Comparison of ENCODE assay signal across 9 cellular contexts in genomic region chr10:70480254-70480861, GRCh38. TPM values are rescaled to one million over a fixed set of nuclear protein-coding genes. Genes with fewer than 3 reads are reported as not detected.
A peak's percentile ranks its signal among the peaks of the same experiment; 100 is the strongest.
DNase-seq lines count a peak whose midpoint lies in the region; ATAC-seq and TF ChIP-seq lines count a peak whose summit lies in the region.
"Had no signal": no experiment of that assay in that cellular context is flagged by ENCODE, and none has a peak within 500 bp of the region (broad histone marks: within the 10 kb centered on the region; RNA-seq: fewer than 3 reads in every experiment).

No MANE protein-coding gene starts in this region.

- no peak for TF ChIP-seq CTCF in mesothelial cell of epicardium (IDR thresholded peaks at IDR 0.05; ENCODE audit: unreplicated experiment)

- H3K9me3 ChIP-seq in CD4-positive, alpha-beta memory T cell (ENCODE audit: control insufficient read depth in 1 of 2, low read length in 2 of 2) = no peaks in the 10 kb centered on the region

- H3K27me3 Mint-ChIP-seq in CD4-positive, alpha-beta memory T cell = peaks cover 0 to 1% of the 10 kb centered on the region in 2 donors
- no peaks in the 10 kb centered on the region for H3K27me3 Mint-ChIP-seq in activated T-helper 17 cell treated with anti-CD3 and anti-CD28 coated beads, Interleukin-2, amount 50 U/mL, for 72 hours
- H3K27me3 Mint-ChIP-seq in mesothelial cell of epicardium (ENCODE audit: low read depth) = peaks cover 50% of the 10 kb centered on the region

- H3K27ac ChIP-seq in CD4-positive, alpha-beta memory T cell (ENCODE audit: low read depth, low read length) = no peak overlapping the region

- POLR2A ChIA-PET in CD4-positive, alpha-beta memory T cell (lab: Charles Lee; ENCODE audit: partially characterized antibody) = no interaction called here

- peaks cover 50% of the 10 kb centered on the region for H3K4me1 ChIP-seq in CD4-positive, alpha-beta memory T cell (ENCODE audit: insufficient read depth, low read length)

- CTCF ChIA-PET in CD4-positive, alpha-beta memory T cell (lab: Charles Lee; ENCODE audit: partially characterized antibody) = no interaction called here

- H3K4me1 Mint-ChIP-seq in CD4-positive, alpha-beta memory T cell = peaks cover 27 to 52% (median 37%) of the 10 kb centered on the region in 4 donors
- peaks cover 17% of the 10 kb centered on the region for H3K4me1 Mint-ChIP-seq in activated T-helper 17 cell treated with anti-CD3 and anti-CD28 coated beads, Interleukin-2, amount 50 U/mL, for 72 hours
- peaks cover 5% of the 10 kb centered on the region for H3K4me1 Mint-ChIP-seq in mesothelial cell of epicardium

- ATAC-seq in HG03354 (IDR thresholded peaks at IDR 0.05; ENCODE audit: poor library complexity, severe bottlenecking, unreplicated experiment) (peak; percentile 34), GM18868 (IDR thresholded peaks at IDR 0.05; ENCODE audit: unreplicated experiment) (no peak), GM21576 (IDR thresholded peaks at IDR 0.05; ENCODE audit: unreplicated experiment) (no peak), HG03378 (IDR thresholded peaks at IDR 0.05; ENCODE audit: unreplicated experiment) (no peak)
- peak; percentile 30 for ATAC-seq in activated T-helper 17 cell treated with anti-CD3 and anti-CD28 coated beads, Interleukin-2, amount 50 U/mL, for 72 hours (replicated peaks)

- no peaks in the 10 kb centered on the region for H3K9me3 Mint-ChIP-seq in CD4-positive, alpha-beta memory T cell
- H3K9me3 Mint-ChIP-seq in activated T-helper 17 cell treated with anti-CD3 and anti-CD28 coated beads, Interleukin-2, amount 50 U/mL, for 72 hours = no peaks in the 10 kb centered on the region
- H3K9me3 Mint-ChIP-seq in mesothelial cell of epicardium = no peaks in the 10 kb centered on the region

- peak overlapping the region; percentile 52 to 86 (median 70) for H3K4me3 Mint-ChIP-seq in CD4-positive, alpha-beta memory T cell
- H3K4me3 Mint-ChIP-seq in activated T-helper 17 cell treated with anti-CD3 and anti-CD28 coated beads, Interleukin-2, amount 50 U/mL, for 72 hours = peak overlapping the region; percentile 62
- H3K4me3 Mint-ChIP-seq in mesothelial cell of epicardium = peak overlapping the region; percentile 44

- no peak overlapping the region for H3K4me3 ChIP-seq in CD4-positive, alpha-beta memory T cell (ENCODE audit: low read length in 2 of 2)

- intact Hi-C loops in CD4-positive, alpha-beta memory T cell (cut with micrococcal nuclease) = no loop called here

- no peaks in the 10 kb centered on the region for H3K27me3 ChIP-seq in CD4-positive, alpha-beta memory T cell (ENCODE audit: insufficient read depth, low read length)

- H3K36me3 Mint-ChIP-seq in CD4-positive, alpha-beta memory T cell = no peaks in the 10 kb centered on the region
- H3K36me3 Mint-ChIP-seq in activated T-helper 17 cell treated with anti-CD3 and anti-CD28 coated beads, Interleukin-2, amount 50 U/mL, for 72 hours (ENCODE audit: low read depth) = no peaks in the 10 kb centered on the region
- no peaks in the 10 kb centered on the region for H3K36me3 Mint-ChIP-seq in mesothelial cell of epicardium

- H3K27ac Mint-ChIP-seq in CD4-positive, alpha-beta memory T cell = peak overlapping the region in 6 of 7 donors; percentile 19 to 82 (median 71)
- no peak overlapping the region for H3K27ac Mint-ChIP-seq in activated T-helper 17 cell treated with anti-CD3 and anti-CD28 coated beads, Interleukin-2, amount 50 U/mL, for 72 hours
- H3K27ac Mint-ChIP-seq in mesothelial cell of epicardium = no peak overlapping the region

- peak in 3 of 5 donors; percentile 16 to 45 (median 26) for DNase-seq in CD4-positive, alpha-beta memory T cell
- DNase-seq in mesothelial cell of epicardium (ENCODE audit: low spot score in 2 of 2, unreplicated experiment in 2 of 2) (no peak), NCI-H2029 (lab: John Stamatoyannopoulos, UW) (no peak)

- no peaks in the 10 kb centered on the region for H3K36me3 ChIP-seq in CD4-positive, alpha-beta memory T cell (ENCODE audit: insufficient read depth, low read length)

RNA-seq across cellular contexts. Expression of gene PALD1, which starts 1.8 kb away (rescaled TPM):
- total RNA-seq in CD4-positive, alpha-beta memory T cell = not detected
- polyA plus RNA-seq in CD4-positive, alpha-beta memory T cell = not detected
- total RNA-seq in activated T-helper 17 cell treated with anti-CD3 and anti-CD28 coated beads, Interleukin-2, amount 50 U/mL, for 72 hours = 1 to 10 TPM in 1 of 2 donors, under 1 TPM in 1; 0.17 to 1.4 TPM
- total RNA-seq in mesothelial cell of epicardium = 4.9 to 5.6 TPM (median 4.9 TPM) in 3 replicates

RNA-seq across cellular contexts. Expression of gene NODAL, which starts 38.9 kb away (rescaled TPM):
- not detected for total RNA-seq in CD4-positive, alpha-beta memory T cell
- polyA plus RNA-seq in CD4-positive, alpha-beta memory T cell = under 1 TPM in 1 of 2 donors, not detected in 1; 0.19 TPM
- not detected for total RNA-seq in activated T-helper 17 cell treated with anti-CD3 and anti-CD28 coated beads, Interleukin-2, amount 50 U/mL, for 72 hours
- total RNA-seq in mesothelial cell of epicardium = not detected in 3 replicates
- total RNA-seq: left colon had no signal

Comparison
In these comparisons a context has a peak if more than half of its experiments do, and no peak if none do; other contexts are left out.
1. DNase-seq: peak in CD4-positive, alpha-beta memory T cell (3 of 5); none in mesothelial cell of epicardium (0 of 2) and NCI-H2029 (single experiment).
2. H3K27ac Mint-ChIP-seq: peak in CD4-positive, alpha-beta memory T cell (6 of 7); none in activated T-helper 17 cell treated with anti-CD3 and anti-CD28 coated beads, Interleukin-2, amount 50 U/mL, for 72 hours (single experiment) and mesothelial cell of epicardium (single experiment).
3. ATAC-seq: peak in HG03354 (single experiment) and activated T-helper 17 cell treated with anti-CD3 and anti-CD28 coated beads, Interleukin-2, amount 50 U/mL, for 72 hours (single experiment); none in GM18868 (single experiment), GM21576 (single experiment) and HG03378 (single experiment).
4. Peak in every context shown above with its lines, with median percentiles within 50 percentile points of each other: H3K4me3 Mint-ChIP-seq.